Comparison of ENCODE assay signal across 8 cellular contexts in genomic region chr7:131692131-131692960, GRCh38.
DNase-seq lines count a peak whose midpoint lies in the region; ATAC-seq and TF ChIP-seq lines count a peak whose summit lies in the region.

No MANE protein-coding gene starts in this region.

- H3K9me3 ChIP-seq in DOHH2 (ENCODE audit: control insufficient read depth, insufficient read depth, low read length): no peaks in the 10 kb centered on the region

- no peaks in the 10 kb centered on the region for H3F3A ChIP-seq in DOHH2 (ENCODE audit: control insufficient read depth, insufficient read depth)

- DNase-seq in HuH-7 (ENCODE audit: low spot score): peak; percentile 76
- peak; percentile 40 for DNase-seq in SHP77 (lab: John Stamatoyannopoulos, UW)
- peak; percentile 78 for DNase-seq in astrocyte of the hippocampus (ENCODE audit: low read depth, low spot score)
- DNase-seq in iris pigment epithelial cell (ENCODE audit: low read depth): peak; percentile 30
- DNase-seq in stimulated activated CD4-positive, alpha-beta T cell treated with anti-CD3 and anti-CD28 coated beads, Interleukin-1b, Interleukin-23, amount 100 ng/mL, for 48 hours: peak; percentile 61

- H3K27ac ChIP-seq in DOHH2 (ENCODE audit: low read depth, low read length): no peak overlapping the region

- TF ChIP-seq CTCF in DOHH2 (IDR thresholded peaks at IDR 0.05; ENCODE audit: low read depth, low read length, poor library complexity, severe bottlenecking): peak; percentile 100

- no peaks in the 10 kb centered on the region for H3K36me3 ChIP-seq in DOHH2 (ENCODE audit: control insufficient read depth, low read length)

- peaks cover 5% of the 10 kb centered on the region; the same call in 1 of the 2 replicates for H3K4me1 ChIP-seq in DOHH2 (ENCODE audit: control insufficient read depth, low read length)

- H3K4me2 ChIP-seq in DOHH2 (ENCODE audit: low read length): peak overlapping the region; percentile 22

- H3K4me3 ChIP-seq in DOHH2 (ENCODE audit: low read length): no peak overlapping the region

- H3K9me2 ChIP-seq in DOHH2 (replicated peaks; ENCODE audit: control insufficient read depth, low read length): no peaks in the 10 kb centered on the region

- no peaks in the 10 kb centered on the region for H3K79me2 ChIP-seq in DOHH2 (ENCODE audit: control insufficient read depth, low read length)

- no peaks in the 10 kb centered on the region for H3K27me3 ChIP-seq in DOHH2 (ENCODE audit: control insufficient read depth, low read length)

- H4K20me1 ChIP-seq in DOHH2 (ENCODE audit: control insufficient read depth, insufficient read depth, low read depth, low read length): no peaks in the 10 kb centered on the region

- ATAC-seq in HG02798 (IDR thresholded peaks at IDR 0.05; ENCODE audit: poor library complexity, unreplicated experiment) (no peak), GM19023 (IDR thresholded peaks at IDR 0.05; ENCODE audit: unreplicated experiment) (no peak)
